1 cellular context compared by ENCODE assay signal in the genomic region with DNA sequence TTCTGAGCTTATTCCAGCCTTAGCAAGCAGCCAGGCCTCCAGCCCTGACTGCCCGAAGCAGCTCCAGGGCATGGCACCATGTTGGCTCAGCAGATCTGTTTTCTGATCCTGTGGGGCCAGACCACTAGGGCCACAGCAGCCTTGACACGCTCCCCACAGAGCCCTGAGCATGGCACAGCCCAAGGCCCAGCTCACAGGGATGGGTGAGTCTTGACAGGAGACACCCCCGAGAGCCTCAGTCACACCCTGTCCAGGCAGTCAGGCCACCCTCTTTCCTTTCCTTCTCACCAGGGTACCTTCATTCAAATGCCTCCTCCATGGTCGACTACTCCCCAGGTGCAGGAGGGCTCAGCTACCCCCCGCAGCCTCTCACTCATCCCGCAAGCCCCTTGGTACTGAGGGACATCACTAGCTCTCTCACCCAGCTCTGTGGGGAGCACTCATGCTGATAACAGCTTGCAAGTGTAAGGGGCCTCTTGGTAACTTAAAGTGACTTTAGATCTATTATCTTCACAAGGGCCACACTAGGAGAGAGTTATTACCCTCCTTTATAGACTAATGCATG.
TF ChIP-seq lines count a peak whose summit lies in the region.

No MANE protein-coding gene starts in this region.

TF ChIP-seq in GM23338, 12 proteins besides CTCF, POLR2A, EP300 and RAD21:
- TF ChIP-seq ETS1 (IDR thresholded peaks at IDR 0.05) (no peak), REST (IDR thresholded peaks at IDR 0.05; ENCODE audit: unreplicated experiment) (no peak)
